13 cellular contexts compared by ENCODE assay signal in the genomic region with DNA sequence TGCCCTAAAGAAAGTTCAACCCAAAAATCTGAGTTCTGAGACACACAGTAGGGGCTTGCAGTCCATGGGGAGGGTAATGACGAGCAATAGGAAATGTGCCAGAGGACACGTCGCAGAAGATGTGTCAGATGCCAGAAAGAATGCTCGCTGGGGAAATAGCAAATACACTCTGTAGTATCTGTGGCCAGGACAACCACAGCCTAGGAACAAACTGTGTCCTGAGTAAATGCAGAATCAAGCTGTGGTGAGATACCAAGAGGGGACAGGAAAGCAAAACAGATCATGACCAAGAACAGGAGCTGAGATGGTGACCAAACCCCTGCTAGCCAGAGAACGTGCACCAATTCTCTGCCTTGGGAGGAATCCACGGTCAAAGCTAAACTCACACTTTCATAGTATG. TPM values are rescaled to one million over a fixed set of nuclear protein-coding genes. Genes with fewer than 3 reads are reported as not detected.
DNase-seq lines count a peak whose midpoint lies in the region; ATAC-seq and TF ChIP-seq lines count a peak whose summit lies in the region.
"Had no signal": no experiment of that assay in that cellular context is flagged by ENCODE, and none has a peak within 500 bp of the region (broad histone marks: within the 10 kb centered on the region; RNA-seq: fewer than 3 reads in every experiment).

No MANE protein-coding gene starts in this region.

- intact Hi-C loops in A673 (cut with micrococcal nuclease; ENCODE audit: unreplicated experiment) (no loop called here), thyroid gland (cut with DNase I) (no loop called here)

- peak overlapping the region; percentile 94 for H3K27ac Mint-ChIP-seq in activated T-helper 17 cell treated with anti-CD3 and anti-CD28 coated beads, Interleukin-2, amount 50 U/mL, for 72 hours
- H3K27ac Mint-ChIP-seq: activated naive CD8-positive, alpha-beta T cell had no signal

- no peak overlapping the region for H3K4ac ChIP-seq in mesenchymal stem cell (ENCODE audit: low read depth in 1 of 2, low read length in 2 of 2)

- no TSS peak for BruUV-seq in A673 (replicated peaks; lab: Mats Ljungman, UMichigan)

- peak overlapping the region; percentile 74 for H3K4me3 Mint-ChIP-seq in activated T-helper 17 cell treated with anti-CD3 and anti-CD28 coated beads, Interleukin-2, amount 50 U/mL, for 72 hours
- H3K4me3 Mint-ChIP-seq: activated naive CD8-positive, alpha-beta T cell had no signal

- H3K23ac ChIP-seq in mesenchymal stem cell (ENCODE audit: low read length in 2 of 2): no peak overlapping the region

- no peak overlapping the region for H3K14ac ChIP-seq in mesenchymal stem cell (ENCODE audit: low read length in 2 of 2)

- peak; percentile 81 for ATAC-seq in activated T-helper 17 cell treated with anti-CD3 and anti-CD28 coated beads, Interleukin-2, amount 50 U/mL, for 72 hours (replicated peaks)
- ATAC-seq: HCT116 had no signal

- H3K79me1 ChIP-seq in mesenchymal stem cell (replicated peaks; ENCODE audit: low read length, poor library complexity, severe bottlenecking): peaks cover 7% of the 10 kb centered on the region

- in situ Hi-C loops in GM23248 (cut with MboI): no loop called here

- POLR2A ChIA-PET in GM10248 (lab: Yijun Ruan, JAX): interaction anchor here (0.6 kb wide), 1 partner anchor 615 kb away, joined by 3 read pairs; no protein-coding TSS in a partner anchor
- POLR2A ChIA-PET in A673 (lab: Charles Lee; ENCODE audit: low non-redundant PET): no interaction called here

- H3K27ac ChIP-seq in GM23248: no peak overlapping the region
- no peak overlapping the region for H3K27ac ChIP-seq in mesenchymal stem cell (ENCODE audit: low read length, poor library complexity, severe bottlenecking)
- H3K27ac ChIP-seq in A673 (ENCODE audit: low read depth, low read length, poor library complexity, severe bottlenecking): no peak overlapping the region
- no peak overlapping the region for H3K27ac ChIP-seq in hepatocyte
- H3K27ac ChIP-seq in thyroid gland: no peak overlapping the region
- H3K27ac ChIP-seq: upper lobe of left lung had no signal

- H3K4me1 Mint-ChIP-seq in activated T-helper 17 cell treated with anti-CD3 and anti-CD28 coated beads, Interleukin-2, amount 50 U/mL, for 72 hours: peaks cover 20% of the 10 kb centered on the region

- CTCF ChIA-PET in GM10248 (lab: Yijun Ruan, JAX) (interaction anchor here (1.5 to 2.0 kb wide), 3 partner anchors 9 to 444 kb away, joined by 5 to 9 read pairs (median 7); a partner anchor contains a TSS), A673 (lab: Charles Lee) (interaction anchor here (0.5 kb wide), 1 partner anchor 1285 kb away, joined by 8 read pairs; no protein-coding TSS in a partner anchor)

- no peak for TF ChIP-seq POLR2A in thyroid gland (IDR thresholded peaks at IDR 0.05)

- no peak overlapping the region for H2BK120ac ChIP-seq in mesenchymal stem cell (ENCODE audit: low read depth, low read length)

- H3K9ac ChIP-seq in GM23248 (no peak overlapping the region), mesenchymal stem cell (ENCODE audit: low read length) (peak overlapping the region; percentile 31)

- H2AFZ ChIP-seq in GM23248: no peak overlapping the region
- no peak overlapping the region for H2AFZ ChIP-seq in mesenchymal stem cell (ENCODE audit: low read depth, low read length)
- H2AFZ ChIP-seq in hepatocyte: no peak overlapping the region

- H2BK12ac ChIP-seq in mesenchymal stem cell (ENCODE audit: low read length in 2 of 2): no peak overlapping the region

- H4K20me1 ChIP-seq in GM23248 (ENCODE audit: insufficient read depth) (no peaks in the 10 kb centered on the region), hepatocyte (ENCODE audit: insufficient read depth, poor library complexity, severe bottlenecking) (no peaks in the 10 kb centered on the region)

- no peak overlapping the region for H4K91ac ChIP-seq in mesenchymal stem cell (ENCODE audit: low read length)

- 49 to 56% methylated on average over 6 of the region's 6 CpGs for WGBS in GM23248 (ENCODE audit: low coverage in 1 of 2, low lambda C conversion rate in 2 of 2, missing lambda C conversion rate in 2 of 2), 2 experiments
- WGBS in mesenchymal stem cell: 84% methylated on average over 4 of the region's 6 CpGs
- WGBS in hepatocyte (ENCODE audit: low lambda C conversion rate, missing lambda C conversion rate): 88% methylated on average over 6 of the region's 6 CpGs
- 75 to 78% methylated on average over 6 of the region's 6 CpGs for WGBS in thyroid gland, 2 donors

- H3K4me1 ChIP-seq in GM23248 (ENCODE audit: insufficient read depth) (no peaks in the 10 kb centered on the region), mesenchymal stem cell (ENCODE audit: control insufficient read depth, insufficient read depth, low read depth, low read length) (no peaks in the 10 kb centered on the region), A673 (ENCODE audit: insufficient read depth, low read length, poor library complexity, severe bottlenecking) (no peaks in the 10 kb centered on the region), hepatocyte (ENCODE audit: insufficient read depth) (no peaks in the 10 kb centered on the region), thyroid gland (no peaks in the 10 kb centered on the region)
- H3K4me1 ChIP-seq: upper lobe of left lung had no signal

- DNase-seq in GM10248 (ENCODE audit: extremely low spot score) (peak; percentile 44), GM23248 (peak; percentile 44), mesenchymal stem cell (no peak), A673 (ENCODE audit: low spot score) (no peak), SHP77 treated with DMSO at 0.1 percent for 48 hours (lab: John Stamatoyannopoulos, UW) (no peak), hepatocyte (ENCODE audit: low spot score) (no peak), thyroid gland (no peak)
- DNase-seq: DMS 273 treated with DMSO at 0.1 percent for 48 hours, NCI-H1694 treated with DMSO at 0.1 percent for 48 hours, upper lobe of left lung had no signal

- H3K79me2 ChIP-seq in GM23248 (ENCODE audit: insufficient read depth) (no peaks in the 10 kb centered on the region), hepatocyte (no peaks in the 10 kb centered on the region)

- no peak overlapping the region for H4K8ac ChIP-seq in mesenchymal stem cell (ENCODE audit: low read length)

- H3K4me3 ChIP-seq in GM23248 (no peak overlapping the region), mesenchymal stem cell (ENCODE audit: insufficient read depth in 1 of 2, low read depth in 1 of 2, low read length in 2 of 2) (no peak overlapping the region), A673 (ENCODE audit: low read depth, low read length, poor library complexity, severe bottlenecking) (no peak overlapping the region), hepatocyte (no peak overlapping the region), thyroid gland (replicated peaks in 1 of 3) (no peak overlapping the region)
- H3K4me3 ChIP-seq: upper lobe of left lung had no signal

- H3K36me3 ChIP-seq in GM23248 (ENCODE audit: low read depth) (no peaks in the 10 kb centered on the region), mesenchymal stem cell (ENCODE audit: control insufficient read depth in 1 of 2, insufficient read depth in 2 of 2, low read depth in 1 of 2, low read length in 2 of 2) (peaks cover 3 to 5% of the 10 kb centered on the region in 2 experiments), A673 (ENCODE audit: insufficient read depth, low read length, poor library complexity, severe bottlenecking) (no peaks in the 10 kb centered on the region), hepatocyte (replicated peaks; ENCODE audit: insufficient read depth, low read depth) (no peaks in the 10 kb centered on the region), thyroid gland (no peaks in the 10 kb centered on the region)
- H3K36me3 ChIP-seq: upper lobe of left lung had no signal

- no peaks in the 10 kb centered on the region for H3K9me3 ChIP-seq in GM23248 (ENCODE audit: low read depth)
- no peaks in the 10 kb centered on the region for H3K9me3 ChIP-seq in mesenchymal stem cell (ENCODE audit: control insufficient read depth, low read length)
- no peaks in the 10 kb centered on the region for H3K9me3 ChIP-seq in A673 (ENCODE audit: low read depth, low read length, poor library complexity, severe bottlenecking)
- H3K9me3 ChIP-seq in hepatocyte (ENCODE audit: low read depth): no peaks in the 10 kb centered on the region
- H3K9me3 ChIP-seq in thyroid gland: no peaks in the 10 kb centered on the region
- H3K9me3 ChIP-seq: upper lobe of left lung had no signal

- no peaks in the 10 kb centered on the region for H3K9me3 Mint-ChIP-seq in activated T-helper 17 cell treated with anti-CD3 and anti-CD28 coated beads, Interleukin-2, amount 50 U/mL, for 72 hours

- H3K36me3 Mint-ChIP-seq in activated T-helper 17 cell treated with anti-CD3 and anti-CD28 coated beads, Interleukin-2, amount 50 U/mL, for 72 hours (ENCODE audit: low read depth): peaks cover 82% of the 10 kb centered on the region

- no peak overlapping the region for H2AK5ac ChIP-seq in mesenchymal stem cell (ENCODE audit: low read length, severe bottlenecking)

- no peak overlapping the region for H2BK15ac ChIP-seq in mesenchymal stem cell (ENCODE audit: low read depth, poor library complexity, severe bottlenecking)

- no peaks in the 10 kb centered on the region for H3K9me2 ChIP-seq in GM23248 (ENCODE audit: insufficient read depth)
- no peaks in the 10 kb centered on the region for H3K9me2 ChIP-seq in hepatocyte (replicated peaks; ENCODE audit: insufficient read depth)

- no peaks in the 10 kb centered on the region for H3F3A ChIP-seq in GM23248 (ENCODE audit: insufficient read depth)

- H3K27me3 Mint-ChIP-seq in activated T-helper 17 cell treated with anti-CD3 and anti-CD28 coated beads, Interleukin-2, amount 50 U/mL, for 72 hours: no peaks in the 10 kb centered on the region
- H3K27me3 Mint-ChIP-seq: activated naive CD8-positive, alpha-beta T cell had no signal

- H3K4me2 ChIP-seq in GM23248 (ENCODE audit: unreplicated experiment) (no peak overlapping the region), mesenchymal stem cell (ENCODE audit: low read length, poor library complexity, severe bottlenecking) (no peak overlapping the region), hepatocyte (no peak overlapping the region)

- H3K18ac ChIP-seq in mesenchymal stem cell (ENCODE audit: low read depth in 1 of 2, low read length in 2 of 2): no peak overlapping the region

- no peak for TF ChIP-seq CTCF in GM10248 (IDR thresholded peaks at IDR 0.05; ENCODE audit: control extremely low read depth, extremely low read depth, low read depth, missing control alignments)
- TF ChIP-seq CTCF in A673 (conservative IDR thresholded peaks at IDR 0.05; ENCODE audit: low read depth, low read length): no peak
- no peak for TF ChIP-seq CTCF in hepatocyte (IDR thresholded peaks at IDR 0.05; ENCODE audit: poor library complexity)
- TF ChIP-seq CTCF in thyroid gland (IDR thresholded peaks at IDR 0.05): no peak

- no peaks in the 10 kb centered on the region for H3K27me3 ChIP-seq in GM23248 (replicated peaks; ENCODE audit: insufficient read depth)
- no peaks in the 10 kb centered on the region for H3K27me3 ChIP-seq in mesenchymal stem cell (ENCODE audit: control insufficient read depth in 1 of 2, insufficient read depth in 1 of 2, low read length in 2 of 2)
- peaks cover 54% of the 10 kb centered on the region for H3K27me3 ChIP-seq in A673 (replicated peaks; ENCODE audit: insufficient read depth, low read depth, low read length, poor library complexity)
- H3K27me3 ChIP-seq in hepatocyte: no peaks in the 10 kb centered on the region
- H3K27me3 ChIP-seq in thyroid gland: no peaks in the 10 kb centered on the region
- H3K27me3 ChIP-seq: upper lobe of left lung had no signal

- no peak overlapping the region for H2BK5ac ChIP-seq in mesenchymal stem cell (ENCODE audit: low read depth, low read length, poor library complexity, severe bottlenecking)

RNA-seq across cellular contexts. Expression of a gene that starts 9.1 kb away (rescaled TPM):
- 1.9 and 2.5 TPM in 2 replicates for total RNA-seq in GM23248 (2014; rRNA removed; shearing (Covaris generic))
- 2.4 and 2.5 TPM in 2 replicates for polyA plus RNA-seq in GM23248 (2016; fragmentation: Nextera tagmentation; extraction: Ambion mirVana)
- 10 to 100 TPM; 39.4 to 46.3 TPM for total RNA-seq in activated T-helper 17 cell treated with anti-CD3 and anti-CD28 coated beads, Interleukin-2, amount 50 U/mL, for 72 hours
- 0.40 TPM for polyA plus RNA-seq in mesenchymal stem cell (2013, experiment 1 of 2)
- 0.40 TPM for polyA plus RNA-seq in mesenchymal stem cell (2013, experiment 2 of 2)
- 0.13 TPM in 1 of 2 replicates, not detected in the other for total RNA-seq in A673 (2021)
- 0.80 and 1.1 TPM in 2 replicates for total RNA-seq in hepatocyte
- polyA plus RNA-seq in hepatocyte: 0.30 and 0.64 TPM in 2 replicates
- total RNA-seq in thyroid gland: 1 to 10 TPM; 1.2 to 7.9 (median 2.2) TPM

Comparison
In these comparisons a context has a peak if more than half of its experiments do, and no peak if none do; other contexts are left out.
1. DNase-seq: peak in GM10248 (single experiment) and GM23248 (single experiment); none in mesenchymal stem cell (single experiment), A673 (single experiment), SHP77 treated with DMSO at 0.1 percent for 48 hours (single experiment), hepatocyte (single experiment) and thyroid gland (0 of 2).
2. RNA of a gene that starts 9.1 kb away (total RNA-seq): 39.4 to 46.3 TPM in activated T-helper 17 cell treated with anti-CD3 and anti-CD28 coated beads, Interleukin-2, amount 50 U/mL, for 72 hours; 1.2 to 7.9 TPM in thyroid gland, 1.9 to 2.5 TPM in GM23248, 0.80 to 1.1 TPM in hepatocyte and 0.13 TPM in A673; every median in the first group is over 4 times any median in the second.